ENCODE assay signal across 8 cellular contexts in the genomic region with DNA sequence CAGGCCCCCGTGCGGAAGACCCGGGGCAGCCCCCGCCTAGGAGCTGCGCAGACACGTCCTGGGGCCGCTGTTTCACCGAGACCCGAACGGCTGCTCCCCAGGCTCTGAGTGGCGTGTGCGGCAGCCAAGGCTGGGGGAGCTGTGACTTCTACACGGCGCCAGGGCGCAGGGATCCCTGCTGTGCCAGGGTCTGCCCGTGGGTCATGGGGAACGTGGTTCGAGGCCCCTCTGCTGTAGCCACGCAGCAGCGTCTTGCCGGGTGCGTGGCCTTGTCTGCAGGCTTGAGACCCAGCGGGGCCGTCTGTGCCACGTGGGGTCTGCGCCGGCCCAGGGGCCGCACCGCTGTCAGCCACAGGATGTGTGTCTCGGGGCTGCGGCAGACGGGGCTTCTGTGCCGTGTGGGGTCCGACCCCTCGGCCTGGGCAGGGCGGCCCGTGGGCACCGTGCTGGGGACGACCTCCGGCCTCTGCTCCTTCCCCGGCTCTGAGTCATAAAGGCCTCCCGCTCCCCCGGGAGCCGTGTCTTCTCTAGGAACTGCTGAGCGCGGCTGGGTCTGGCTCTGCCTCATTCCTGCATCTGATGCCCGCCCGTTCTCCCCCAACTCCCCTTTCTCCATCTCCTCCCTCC. TPM values are rescaled to one million over a fixed set of nuclear protein-coding genes. Genes with fewer than 3 reads are reported as not detected.
A peak's percentile ranks its signal among the peaks of the same experiment; 100 is the strongest.
DNase-seq lines count a peak whose midpoint lies in the region; ATAC-seq lines count a peak whose summit lies in the region.

No MANE protein-coding gene starts in this region.

- no peaks in the 10 kb centered on the region for H3K27me3 Mint-ChIP-seq in activated CD8-positive, alpha-beta memory T cell treated with anti-CD3 and anti-CD28 coated beads, Interleukin-2, amount 10 ng/mL, durations not matched to agents 7 days and 5 days

- no peak overlapping the region for H3K4me3 Mint-ChIP-seq in activated CD8-positive, alpha-beta memory T cell treated with anti-CD3 and anti-CD28 coated beads, Interleukin-2, amount 10 ng/mL, durations not matched to agents 7 days and 5 days

- peak; percentile 28 for DNase-seq in NCI-H748 (lab: John Stamatoyannopoulos, UW; ENCODE audit: unreplicated experiment)
- DNase-seq in NCI-H748 treated with DMSO at 0.1 percent for 48 hours (lab: John Stamatoyannopoulos, UW), result no peak
- no peak for DNase-seq in activated CD8-positive, alpha-beta memory T cell treated with anti-CD3 and anti-CD28 coated beads, Interleukin-2, amount 10 ng/mL, durations not matched to agents 7 days and 5 days
- peak; percentile 61 for DNase-seq in iPS-NIHi7 (ENCODE audit: extremely low spot score)
- peak; percentile 34 for DNase-seq in stimulated activated naive CD8-positive, alpha-beta T cell treated with anti-CD3 and anti-CD28 coated beads, Interleukin-15, Interleukin-2, amounts not matched to agents 100 U/mL and 50 U/mL, for 24 hours
- no peak for DNase-seq in ureter (ENCODE audit: low spot score)
- DNase-seq in activated CD4-positive, alpha-beta T cell treated with anti-CD3 and anti-CD28 coated beads, Interleukin-2, amount 50 U/mL, for 4 hours, result no peak
- DNase-seq in activated gamma-delta T cell treated with Interleukin-2 at 50 U/mL for 16 hours, result no peak

- H3K36me3 Mint-ChIP-seq in activated CD8-positive, alpha-beta memory T cell treated with anti-CD3 and anti-CD28 coated beads, Interleukin-2, amount 10 ng/mL, durations not matched to agents 7 days and 5 days, result peaks cover 5% of the 10 kb centered on the region

- CTCF ChIA-PET in activated CD8-positive, alpha-beta memory T cell treated with anti-CD3 and anti-CD28 coated beads, Interleukin-2, amount 10 ng/mL, durations not matched to agents 7 days and 5 days (lab: Charles Lee), result no interaction called here

- no peak overlapping the region for H3K27ac Mint-ChIP-seq in activated CD8-positive, alpha-beta memory T cell treated with anti-CD3 and anti-CD28 coated beads, Interleukin-2, amount 10 ng/mL, durations not matched to agents 7 days and 5 days

- no peaks in the 10 kb centered on the region for H3K9me3 Mint-ChIP-seq in activated CD8-positive, alpha-beta memory T cell treated with anti-CD3 and anti-CD28 coated beads, Interleukin-2, amount 10 ng/mL, durations not matched to agents 7 days and 5 days (ENCODE audit: low read depth)

- peaks cover 1% of the 10 kb centered on the region for H3K4me1 Mint-ChIP-seq in activated CD8-positive, alpha-beta memory T cell treated with anti-CD3 and anti-CD28 coated beads, Interleukin-2, amount 10 ng/mL, durations not matched to agents 7 days and 5 days

- ATAC-seq in activated CD8-positive, alpha-beta memory T cell treated with anti-CD3 and anti-CD28 coated beads, Interleukin-2, amount 10 ng/mL, durations not matched to agents 7 days and 5 days, result peak; percentile 52
- peak; percentile 51 for ATAC-seq in stimulated activated naive CD8-positive, alpha-beta T cell treated with anti-CD3 and anti-CD28 coated beads, Interleukin-15, Interleukin-2, amounts not matched to agents 100 U/mL and 50 U/mL, for 24 hours

RNA-seq across cellular contexts. Expression of gene GTPBP6, which starts 12.7 kb away (rescaled TPM):
- 10 to 100 TPM; 53.2 to 57.2 TPM for total RNA-seq in activated CD8-positive, alpha-beta memory T cell treated with anti-CD3 and anti-CD28 coated beads, Interleukin-2, amount 10 ng/mL, durations not matched to agents 7 days and 5 days
- 57.5 TPM for total RNA-seq in ureter

RNA-seq across cellular contexts. Expression of gene PLCXD1, which starts 50.1 kb away (rescaled TPM):
- total RNA-seq in activated CD8-positive, alpha-beta memory T cell treated with anti-CD3 and anti-CD28 coated beads, Interleukin-2, amount 10 ng/mL, durations not matched to agents 7 days and 5 days, result 10 to 100 TPM; 41.1 to 67.9 TPM
- total RNA-seq in ureter, result 15.1 TPM

RNA-seq across cellular contexts. Expression of gene PPP2R3B, which starts 55.4 kb away (rescaled TPM):
- total RNA-seq in activated CD8-positive, alpha-beta memory T cell treated with anti-CD3 and anti-CD28 coated beads, Interleukin-2, amount 10 ng/mL, durations not matched to agents 7 days and 5 days, result 10 to 100 TPM; 31.7 to 45.8 TPM
- total RNA-seq in ureter, result 18.7 TPM

Comparison
In these comparisons a context has a peak if more than half of its experiments do, and no peak if none do; other contexts are left out.
1. DNase-seq: peak in NCI-H748 (single experiment), iPS-NIHi7 (single experiment) and stimulated activated naive CD8-positive, alpha-beta T cell treated with anti-CD3 and anti-CD28 coated beads, Interleukin-15, Interleukin-2, amounts not matched to agents 100 U/mL and 50 U/mL, for 24 hours (single experiment); none in NCI-H748 treated with DMSO at 0.1 percent for 48 hours (single experiment), activated CD8-positive, alpha-beta memory T cell treated with anti-CD3 and anti-CD28 coated beads, Interleukin-2, amount 10 ng/mL, durations not matched to agents 7 days and 5 days (single experiment), ureter (single experiment), activated CD4-positive, alpha-beta T cell treated with anti-CD3 and anti-CD28 coated beads, Interleukin-2, amount 50 U/mL, for 4 hours (0 of 2) and activated gamma-delta T cell treated with Interleukin-2 at 50 U/mL for 16 hours (single experiment).